1 cellular context compared by ENCODE assay signal in genomic region chr1:39954870-39955546, GRCh38.
TF ChIP-seq lines count a peak whose summit lies in the region.

TSS of gene MFSD2A (plus strand) at chr1:39955145. CDS start at chr1:39955293, 148 bp downstream.

TF ChIP-seq in H1, 55 proteins besides CTCF, POLR2A, EP300 and RAD21 (continued from another document):
- TF ChIP-seq ATF2 (IDR thresholded peaks at IDR 0.05; ENCODE audit: low read length), result no peak
- no peak for TF ChIP-seq SIN3A (conservative IDR thresholded peaks at IDR 0.05 in 1 of 2, IDR thresholded peaks at IDR 0.05 in 1 of 2; ENCODE audit: low read depth in 1 of 2, low read length in 2 of 2)
- no peak for TF ChIP-seq GTF2F1 (IDR thresholded peaks at IDR 0.05; ENCODE audit: borderline replicate concordance, low read depth, low read length)
- no peak for TF ChIP-seq ZNF274 (IDR thresholded peaks at IDR 0.05; ENCODE audit: borderline replicate concordance, extremely low read depth, low read length)
- TF ChIP-seq SAP30 (IDR thresholded peaks at IDR 0.05; ENCODE audit: insufficient read depth, insufficient replicate concordance, low read length), result no peak
- no peak for TF ChIP-seq GABPA (IDR thresholded peaks at IDR 0.05; ENCODE audit: borderline replicate concordance, insufficient read depth, low read length)
- TF ChIP-seq E2F6 (IDR thresholded peaks at IDR 0.05), result peak; percentile 84
- no peak for TF ChIP-seq JUND (IDR thresholded peaks at IDR 0.05; ENCODE audit: low read length)
- TF ChIP-seq BRCA1 (IDR thresholded peaks at IDR 0.05; ENCODE audit: low read depth, low read length), result no peak
- TF ChIP-seq RNF2 (IDR thresholded peaks at IDR 0.05; ENCODE audit: borderline replicate concordance, low read depth, low read length, missing control alignments, poor library complexity, severe bottlenecking), result no peak
- TF ChIP-seq SP4 (IDR thresholded peaks at IDR 0.05; ENCODE audit: low read length), result 0 out of 2 replicates have a peak, but pooled peaks have one; percentile 43
- TF ChIP-seq JUN (IDR thresholded peaks at IDR 0.05; ENCODE audit: low read depth, low read length), result no peak
- TF ChIP-seq CEBPB (IDR thresholded peaks at IDR 0.05; ENCODE audit: low read depth, low read length), result no peak
- TF ChIP-seq ASH2L (IDR thresholded peaks at IDR 0.05; ENCODE audit: low read length), result peak; percentile 45
- TF ChIP-seq FOSL1 (IDR thresholded peaks at IDR 0.05; ENCODE audit: insufficient read depth, low read depth, low read length), result no peak
- peak; percentile 12 for TF ChIP-seq TAF7 (optimal IDR thresholded peaks at IDR 0.05; ENCODE audit: borderline replicate concordance, low read depth, low read length)
- TF ChIP-seq TAF1 (IDR thresholded peaks at IDR 0.05; ENCODE audit: low read depth, low read length), result peak; percentile 82
- TF ChIP-seq CHD1 (IDR thresholded peaks at IDR 0.05; ENCODE audit: low read depth, low read length), result no peak
- no peak for TF ChIP-seq KDM5A (IDR thresholded peaks at IDR 0.05; ENCODE audit: low read length)
- TF ChIP-seq HDAC2 (IDR thresholded peaks at IDR 0.05; ENCODE audit: borderline replicate concordance in 1 of 2, low read depth in 2 of 2, low read length in 2 of 2), result no peak
- no peak for TF ChIP-seq CTBP2 (IDR thresholded peaks at IDR 0.05; ENCODE audit: borderline replicate concordance, insufficient read depth, insufficient read length, low read length)
- TF ChIP-seq CHD2 (IDR thresholded peaks at IDR 0.05; ENCODE audit: low read length), result peak; percentile 37; the same call in 1 of the 2 replicates
- no peak for TF ChIP-seq SIRT6 (IDR thresholded peaks at IDR 0.05; ENCODE audit: low read length)
- TF ChIP-seq TEAD4 (IDR thresholded peaks at IDR 0.05; ENCODE audit: low read depth, low read length), result no peak
- TF ChIP-seq RFX5 (IDR thresholded peaks at IDR 0.05; ENCODE audit: borderline replicate concordance, low read depth, low read length), result no peak
- TF ChIP-seq TCF12 (IDR thresholded peaks at IDR 0.05; ENCODE audit: low read depth, low read length), result no peak
- TF ChIP-seq BACH1 (IDR thresholded peaks at IDR 0.05; ENCODE audit: low read length), result no peak
- peak; percentile 78 for TF ChIP-seq KDM4A (IDR thresholded peaks at IDR 0.05; ENCODE audit: low read depth, low read length, severe bottlenecking)
- TF ChIP-seq SUZ12 (IDR thresholded peaks at IDR 0.05; ENCODE audit: low read length), result peak; percentile 63; the same call in 1 of the 2 replicates
- TF ChIP-seq CREB1 (IDR thresholded peaks at IDR 0.05), result no peak; the same call in none of the 2 replicates
- TF ChIP-seq MAX (IDR thresholded peaks at IDR 0.05), result peak; percentile 91
- no peak for TF ChIP-seq ATF3 (IDR thresholded peaks at IDR 0.05; ENCODE audit: insufficient read depth, low read depth, low read length)
- TF ChIP-seq BCL11A (IDR thresholded peaks at IDR 0.05; ENCODE audit: low read depth in 2 of 2, low read length in 2 of 2), result no peak
- no peak for TF ChIP-seq SRF (IDR thresholded peaks at IDR 0.05; ENCODE audit: low read depth, low read length)
- peak; percentile 94 for TF ChIP-seq POLR2AphosphoS5 (IDR thresholded peaks at IDR 0.05; ENCODE audit: low read depth, low read length)
- TF ChIP-seq NANOG (IDR thresholded peaks at IDR 0.05; ENCODE audit: insufficient read depth, low read depth, low read length, poor library complexity, severe bottlenecking), result no peak
- TF ChIP-seq EZH2 (IDR thresholded peaks at IDR 0.05; ENCODE audit: low read depth, low read length, severe bottlenecking), result no peak
- TF ChIP-seq PHF8 (conservative IDR thresholded peaks at IDR 0.05; ENCODE audit: low read depth, low read length), result peak; percentile 68; the same call in 1 of the 2 replicates
- TF ChIP-seq HDAC6 (IDR thresholded peaks at IDR 0.05; ENCODE audit: low read depth, low read length), result no peak
- TF ChIP-seq MAFK (IDR thresholded peaks at IDR 0.05; ENCODE audit: low read depth, low read length), result no peak
- no peak for TF ChIP-seq CBX5 (IDR thresholded peaks at IDR 0.05; ENCODE audit: low read depth, low read length)
- TF ChIP-seq TBP (IDR thresholded peaks at IDR 0.05; ENCODE audit: low read depth, low read length), result peak; percentile 90
- no peak for TF ChIP-seq EGR1 (IDR thresholded peaks at IDR 0.05; ENCODE audit: borderline replicate concordance, low read depth, low read length)
- TF ChIP-seq YY1 (IDR thresholded peaks at IDR 0.05; ENCODE audit: low read depth, low read length), result no peak
- no peak for TF ChIP-seq CHD7 (IDR thresholded peaks at IDR 0.05; ENCODE audit: insufficient replicate concordance, low read length)
- no peak for TF ChIP-seq RXRA (IDR thresholded peaks at IDR 0.05; ENCODE audit: insufficient read depth, low read depth, low read length)
- no peak for TF ChIP-seq POU5F1 (IDR thresholded peaks at IDR 0.05; ENCODE audit: low read depth, low read length)
- TF ChIP-seq SIX5 (IDR thresholded peaks at IDR 0.05; ENCODE audit: low read depth, low read length), result no peak
- TF ChIP-seq SP1 (IDR thresholded peaks at IDR 0.05; ENCODE audit: low read depth, low read length), result peak; percentile 55; the same call in 1 of the 2 replicates
- no peak for TF ChIP-seq KDM1A (IDR thresholded peaks at IDR 0.05; ENCODE audit: borderline replicate concordance, low read length)
- TF ChIP-seq CBX8 (IDR thresholded peaks at IDR 0.05; ENCODE audit: borderline replicate concordance, low read depth, low read length), result no peak
- no peak for TF ChIP-seq SP2 (IDR thresholded peaks at IDR 0.05; ENCODE audit: low read length)
- TF ChIP-seq RBBP5 (IDR thresholded peaks at IDR 0.05; ENCODE audit: borderline replicate concordance, low read depth, low read length), result no peak
- no peak for TF ChIP-seq USF2 (IDR thresholded peaks at IDR 0.05; ENCODE audit: low read length)
